14 cellular contexts compared by ENCODE assay signal in the genomic region with DNA sequence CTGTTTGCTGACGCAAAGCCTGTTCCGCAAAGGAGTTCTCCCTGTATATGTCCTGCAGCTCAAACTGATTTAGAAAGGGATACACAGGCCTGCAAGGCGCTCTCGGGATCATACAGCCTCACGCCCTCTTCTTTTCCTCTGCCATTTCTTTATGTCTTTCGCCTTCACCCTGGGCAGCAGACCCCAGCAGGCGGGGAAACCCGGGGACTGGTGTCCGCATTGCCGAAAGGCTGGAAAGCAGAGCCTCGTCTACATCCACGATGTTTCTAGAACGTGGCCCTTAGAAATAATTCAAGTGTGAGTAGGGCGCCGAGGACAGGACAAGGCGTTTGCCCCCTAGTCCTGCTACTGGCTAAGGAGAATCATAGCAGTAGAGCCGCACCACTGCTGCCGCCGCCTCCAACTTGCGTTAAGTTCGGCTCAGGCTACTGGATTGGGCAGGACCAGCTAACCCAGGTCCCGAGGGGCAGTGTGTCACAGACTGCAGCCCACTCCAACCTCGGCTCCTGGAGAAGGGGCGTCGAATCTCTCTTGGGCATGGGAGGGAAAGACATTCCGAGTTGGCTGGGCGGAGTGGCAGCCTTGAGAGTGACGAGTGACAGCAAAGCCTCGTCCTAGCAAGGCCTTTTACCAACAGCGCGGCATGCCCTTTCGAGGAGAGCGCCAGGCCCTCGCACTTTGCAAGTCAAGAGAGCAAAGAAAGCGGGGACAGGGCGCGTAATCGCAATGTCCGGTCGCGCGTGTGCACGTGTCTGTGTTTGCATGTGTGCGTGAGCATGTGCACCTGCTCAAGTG. TPM values are rescaled to one million over a fixed set of nuclear protein-coding genes. Genes with fewer than 3 reads are reported as not detected.
DNase-seq lines count a peak whose midpoint lies in the region; ATAC-seq and TF ChIP-seq lines count a peak whose summit lies in the region.
"Had no signal": no experiment of that assay in that cellular context is flagged by ENCODE, and none has a peak within 500 bp of the region (broad histone marks: within the 10 kb centered on the region; RNA-seq: fewer than 3 reads in every experiment).

No MANE protein-coding gene starts in this region.

- TF ChIP-seq CTCF in Calu3 (IDR thresholded peaks at IDR 0.05; ENCODE audit: unreplicated experiment) (no peak), glutamatergic neuron (IDR thresholded peaks at IDR 0.05; ENCODE audit: partially characterized antibody, unreplicated experiment) (no peak), nephron (IDR thresholded peaks at IDR 0.05; ENCODE audit: unreplicated experiment in 3 of 3) (no peak)
- TF ChIP-seq CTCF in CD8-positive, alpha-beta T cell (IDR thresholded peaks at IDR 0.05), result no peak

- H3K4me3 Mint-ChIP-seq in Calu3 (ENCODE audit: low read depth, unreplicated experiment), result peak overlapping the region; percentile 71
- H3K4me3 Mint-ChIP-seq in glutamatergic neuron (ENCODE audit: unreplicated experiment), result no peak overlapping the region
- H3K4me3 Mint-ChIP-seq in nephron, result peak overlapping the region; percentile 42 to 55 (median 48)
- H3K4me3 Mint-ChIP-seq in CD8-positive, alpha-beta T cell, result no peak overlapping the region
- H3K4me3 Mint-ChIP-seq: activated B cell treated with CpG ODN at 0.5 μM for 24 hours; central memory CD8-positive, alpha-beta T cell had no signal

- peak overlapping the region; percentile 90 for H3K27ac Mint-ChIP-seq in Calu3 (ENCODE audit: unreplicated experiment)
- H3K27ac Mint-ChIP-seq in glutamatergic neuron (ENCODE audit: unreplicated experiment), result no peak overlapping the region
- peak overlapping the region; percentile 2 to 54 (median 20) for H3K27ac Mint-ChIP-seq in nephron
- H3K27ac Mint-ChIP-seq in CD8-positive, alpha-beta T cell, result no peak overlapping the region
- H3K27ac Mint-ChIP-seq: activated B cell treated with CpG ODN at 0.5 μM for 24 hours had no signal

- H3K27me3 Mint-ChIP-seq in Calu3 (ENCODE audit: unreplicated experiment) (no peaks in the 10 kb centered on the region), glutamatergic neuron (ENCODE audit: unreplicated experiment) (peaks cover 33% of the 10 kb centered on the region), nephron (ENCODE audit: low read depth) (peaks cover 99% of the 10 kb centered on the region)
- H3K27me3 Mint-ChIP-seq in CD8-positive, alpha-beta T cell (ENCODE audit: low read depth), result peaks cover 53% of the 10 kb centered on the region

- H3K4me3 ChIP-seq in HUES6 (ENCODE audit: low read depth, low read length), result peak overlapping the region; percentile 44
- no peak overlapping the region for H3K4me3 ChIP-seq in CD8-positive, alpha-beta T cell (ENCODE audit: low read depth, low read length)
- H3K4me3 ChIP-seq: BLaER1, gastroesophageal sphincter, left lung had no signal

- H3K9ac ChIP-seq in HUES6 (ENCODE audit: low read length), result no peak overlapping the region
- H3K9ac ChIP-seq: BLaER1 had no signal

- H3K9me3 Mint-ChIP-seq in Calu3 (ENCODE audit: low read depth, unreplicated experiment) (no peaks in the 10 kb centered on the region), glutamatergic neuron (ENCODE audit: unreplicated experiment) (peaks cover 15% of the 10 kb centered on the region), nephron (no peaks in the 10 kb centered on the region)
- H3K9me3 Mint-ChIP-seq in CD8-positive, alpha-beta T cell, result no peaks in the 10 kb centered on the region
- H3K9me3 Mint-ChIP-seq: activated B cell treated with CpG ODN at 0.5 μM for 24 hours; central memory CD8-positive, alpha-beta T cell had no signal

- POLR2A ChIA-PET in CD8-positive, alpha-beta T cell (lab: Charles Lee), result interaction anchor here (0.5 kb wide), 1 partner anchor 537 kb away, joined by 3 read pairs; no protein-coding TSS in a partner anchor

- no peak for ATAC-seq in CD8-positive, alpha-beta T cell
- ATAC-seq: gastroesophageal sphincter, left lung, Panc1 had no signal

- peaks cover 44% of the 10 kb centered on the region for H3K36me3 Mint-ChIP-seq in Calu3 (ENCODE audit: insufficient read depth, unreplicated experiment)
- H3K36me3 Mint-ChIP-seq in glutamatergic neuron (ENCODE audit: unreplicated experiment), result no peaks in the 10 kb centered on the region
- no peaks in the 10 kb centered on the region for H3K36me3 Mint-ChIP-seq in nephron (ENCODE audit: low read depth)
- no peaks in the 10 kb centered on the region for H3K36me3 Mint-ChIP-seq in CD8-positive, alpha-beta T cell

- peaks cover 99% of the 10 kb centered on the region for H3K27me3 ChIP-seq in HUES6 (ENCODE audit: control insufficient read depth, insufficient read depth, low read length)
- peaks cover 31% of the 10 kb centered on the region for H3K27me3 ChIP-seq in CD8-positive, alpha-beta T cell (ENCODE audit: insufficient read depth, low read length)

- intact Hi-C loops in Calu3 (cut with micrococcal nuclease; ENCODE audit: unreplicated experiment), result no loop called here
- intact Hi-C loops in CD8-positive, alpha-beta T cell (cut with DNase I, micrococcal nuclease), result no loop called here

- peaks cover 14% of the 10 kb centered on the region for H3K4me1 Mint-ChIP-seq in Calu3 (ENCODE audit: low read depth, unreplicated experiment)
- H3K4me1 Mint-ChIP-seq in glutamatergic neuron (ENCODE audit: low read depth, unreplicated experiment), result peaks cover 16% of the 10 kb centered on the region
- peaks cover 25% of the 10 kb centered on the region for H3K4me1 Mint-ChIP-seq in nephron
- peaks cover 7% of the 10 kb centered on the region for H3K4me1 Mint-ChIP-seq in CD8-positive, alpha-beta T cell (ENCODE audit: low read depth)
- H3K4me1 Mint-ChIP-seq: central memory CD8-positive, alpha-beta T cell had no signal

- H3K27ac ChIP-seq in HUES6 (ENCODE audit: low read depth, low read length), result no peak overlapping the region
- no peak overlapping the region for H3K27ac ChIP-seq in CD8-positive, alpha-beta T cell (ENCODE audit: low read depth, low read length)
- H3K27ac ChIP-seq: BLaER1, gastroesophageal sphincter, left lung had no signal

- H3K36me3 ChIP-seq in HUES6 (ENCODE audit: control insufficient read depth, insufficient read depth, low read length), result no peaks in the 10 kb centered on the region
- no peaks in the 10 kb centered on the region for H3K36me3 ChIP-seq in CD8-positive, alpha-beta T cell (ENCODE audit: insufficient read depth, low read length)
- H3K36me3 ChIP-seq: BLaER1, gastroesophageal sphincter, left lung had no signal

- peaks cover 13% of the 10 kb centered on the region; the same call in 1 of the 2 replicates for H3K4me1 ChIP-seq in HUES6 (ENCODE audit: control insufficient read depth, insufficient read depth, low read length)
- H3K4me1 ChIP-seq in CD8-positive, alpha-beta T cell (ENCODE audit: insufficient read depth, low read length), result peaks cover 4% of the 10 kb centered on the region
- H3K4me1 ChIP-seq: BLaER1 had no signal

- DNase-seq in Calu3 (no peak), glutamatergic neuron (peak; percentile 38), NCI-H1105 (lab: John Stamatoyannopoulos, UW) (no peak), NCI-H2107 (lab: John Stamatoyannopoulos, UW) (no peak)
- DNase-seq in CD8-positive, alpha-beta T cell, result no peak
- DNase-seq: activated B cell treated with CpG ODN at 0.5 μM for 24 hours, NCI-H1048 had no signal

- H3K9me3 ChIP-seq in HUES6 (ENCODE audit: control insufficient read depth, insufficient read depth, low read depth, low read length), result no peaks in the 10 kb centered on the region
- H3K9me3 ChIP-seq in CD8-positive, alpha-beta T cell (ENCODE audit: low read length), result no peaks in the 10 kb centered on the region
- H3K9me3 ChIP-seq: left lung had no signal

- no TSS peak for BruUV-seq in Calu3 (replicated peaks; lab: Mats Ljungman, UMichigan)

- CTCF ChIA-PET in Calu3 (lab: Charles Lee), result interaction anchor here (1.0 kb wide), 1 partner anchor 169 kb away, joined by 3 read pairs; no protein-coding TSS in a partner anchor
- CTCF ChIA-PET in CD8-positive, alpha-beta T cell (lab: Charles Lee), result no interaction called here

RNA-seq across cellular contexts. Expression of a gene that starts 2.6 kb away (rescaled TPM):
- total RNA-seq in Calu3 (2022), result 48.5 and 49.2 TPM in 2 replicates
- 5.1 TPM for total RNA-seq in glutamatergic neuron (ENCODE audit: unreplicated experiment)
- not detected for total RNA-seq in CD8-positive, alpha-beta T cell
- total RNA-seq: activated B cell treated with CpG ODN at 0.5 μM for 24 hours had no signal

Comparison
In these comparisons a context has a peak if more than half of its experiments do, and no peak if none do; other contexts are left out.
1. H3K27ac Mint-ChIP-seq: peak in Calu3 (single experiment) and nephron (3 of 3); none in glutamatergic neuron (single experiment) and CD8-positive, alpha-beta T cell (single experiment).
2. H3K4me3 Mint-ChIP-seq: peak in Calu3 (single experiment) and nephron (3 of 3); none in glutamatergic neuron (single experiment) and CD8-positive, alpha-beta T cell (single experiment).